In genomic region chrY:3042905-3043304, GRCh38 we compare ENCODE assay signal across 20 cellular contexts.
DNase-seq lines count a peak whose midpoint lies in the region; ATAC-seq, FAIRE-seq and TF ChIP-seq lines count a peak whose summit lies in the region.
"Had no signal": no experiment of that assay in that cellular context is flagged by ENCODE, and none has a peak within 500 bp of the region (broad histone marks: within the 10 kb centered on the region; RNA-seq: fewer than 3 reads in every experiment).

No MANE protein-coding gene starts in this region.

- H3K27me3 ChIP-seq in body of pancreas (no peaks in the 10 kb centered on the region), upper lobe of right lung (no peaks in the 10 kb centered on the region)

- H3K4me1 ChIP-seq in OCI-LY7 (ENCODE audit: insufficient read depth, low read length, poor library complexity, severe bottlenecking) (peaks cover 39% of the 10 kb centered on the region), body of pancreas (no peaks in the 10 kb centered on the region), upper lobe of right lung (no peaks in the 10 kb centered on the region)

- H3K27ac ChIP-seq in OCI-LY7 (ENCODE audit: low read depth, low read length, poor library complexity, severe bottlenecking) (peak overlapping the region; percentile 65), body of pancreas (no peak overlapping the region), upper lobe of right lung (no peak overlapping the region)
- H3K27ac ChIP-seq: GM23248 had no signal

- no peak overlapping the region for H2AFZ ChIP-seq in OCI-LY7 (ENCODE audit: low read length)
- H2AFZ ChIP-seq: GM23248 had no signal

- no peak for FAIRE-seq in H54 (lab: Jason Lieb, UNC)
- FAIRE-seq: GM12892, H1 had no signal

- BruUV-seq in OCI-LY7 (replicated peaks; lab: Mats Ljungman, UMichigan) = no TSS peak

- no peaks in the 10 kb centered on the region for H4K20me1 ChIP-seq in OCI-LY7 (ENCODE audit: insufficient read depth, low read length)

- CTCF ChIA-PET in OCI-LY7 (lab: Charles Lee; ENCODE audit: unreplicated experiment) = no interaction called here

- TF ChIP-seq POLR2A in body of pancreas (IDR thresholded peaks at IDR 0.05) (no peak), H54 (IDR thresholded peaks at IDR 0.05; ENCODE audit: low read depth, low read length) (no peak)

- H3K4me3 ChIP-seq in OCI-LY7 (ENCODE audit: low read depth, low read length, poor library complexity, severe bottlenecking) (no peak overlapping the region), body of pancreas (no peak overlapping the region), upper lobe of right lung (no peak overlapping the region)
- H3K4me3 ChIP-seq: GM23248 had no signal

- no peaks in the 10 kb centered on the region for H3K9me2 ChIP-seq in OCI-LY7 (ENCODE audit: insufficient read depth, low read length)

- intact Hi-C loops in OCI-LY7 (cut with micrococcal nuclease; ENCODE audit: unreplicated experiment) = loop anchor here (2.0 to 5.0 kb wide), 3 partner anchors 20 to 106 kb away; partner anchors contain the start of gene ZFY
- intact Hi-C loops in body of pancreas (cut with DNase I) = no loop called here
- intact Hi-C loops in upper lobe of right lung (cut with DNase I) = no loop called here

- ATAC-seq in body of pancreas = peak; percentile 69
- peak; percentile 48 for ATAC-seq in upper lobe of right lung
- no peak for ATAC-seq in GM19023 (IDR thresholded peaks at IDR 0.05; ENCODE audit: unreplicated experiment)
- no peak for ATAC-seq in HG03025 (IDR thresholded peaks at IDR 0.05; ENCODE audit: low FRiP score, unreplicated experiment)
- ATAC-seq: HCT116 had no signal

- H3K9me3 ChIP-seq in OCI-LY7 (ENCODE audit: low read length) = no peaks in the 10 kb centered on the region
- no peaks in the 10 kb centered on the region for H3K9me3 ChIP-seq in body of pancreas
- no peaks in the 10 kb centered on the region for H3K9me3 ChIP-seq in upper lobe of right lung

- H3K36me3 ChIP-seq in OCI-LY7 (ENCODE audit: insufficient read depth, low read length) (no peaks in the 10 kb centered on the region), body of pancreas (replicated peaks in 1 of 2; ENCODE audit: insufficient read depth in 1 of 2, low read depth in 2 of 2) (no peaks in the 10 kb centered on the region), upper lobe of right lung (no peaks in the 10 kb centered on the region)

- WGBS in body of pancreas, 2 donors = 8 to 17% methylated on average over 3 to 5 of the region's 5 CpGs

- no peak overlapping the region for H3K4me2 ChIP-seq in OCI-LY7 (ENCODE audit: low read length)

- POLR2A ChIA-PET in OCI-LY7 (lab: Charles Lee) = interaction anchor here (0.6 kb wide), 1 partner anchor 168 kb away, joined by 4 read pairs; no protein-coding TSS in a partner anchor

- no peaks in the 10 kb centered on the region for H3K79me2 ChIP-seq in OCI-LY7 (ENCODE audit: insufficient read depth, low read depth, low read length)

- DNase-seq in OCI-LY7 (ENCODE audit: low spot score) (no peak), body of pancreas (peak in 2 of 4 donors; percentile 19 to 34), renal cortical epithelial cell (ENCODE audit: low read depth) (peak; percentile 7), upper lobe of right lung (no peak), H54 (ENCODE audit: insufficient read length, low spot score) (no peak), NOMO-1 treated with DMSO at 0.1 percent for 48 hours (lab: John Stamatoyannopoulos, UW; ENCODE audit: unreplicated experiment) (no peak)
- DNase-seq: C1 segment of cervical spinal cord; Calu3; CD4-positive, alpha-beta memory T cell; COR-L47; DMS53; DMS79 treated with DMSO at 0.1 percent for 48 hours; GF-D8; GM23248; H9 had no signal

- TF ChIP-seq CTCF in OCI-LY7 (conservative IDR thresholded peaks at IDR 0.05; ENCODE audit: low read length) = no peak
- no peak for TF ChIP-seq CTCF in body of pancreas (IDR thresholded peaks at IDR 0.05)
- no peak for TF ChIP-seq CTCF in upper lobe of right lung (IDR thresholded peaks at IDR 0.05)

Comparison
In these comparisons a context has a peak if more than half of its experiments do, and no peak if none do; other contexts are left out.
1. ATAC-seq: peak in body of pancreas (single experiment) and upper lobe of right lung (single experiment); none in GM19023 (single experiment) and HG03025 (single experiment).